8 cellular contexts compared by ENCODE assay signal in genomic region chr14:64465208-64465821, GRCh38. TPM values are rescaled to one million over a fixed set of nuclear protein-coding genes. Genes with fewer than 3 reads are reported as not detected.
DNase-seq lines count a peak whose midpoint lies in the region; ATAC-seq, FAIRE-seq and TF ChIP-seq lines count a peak whose summit lies in the region.

A gene with protein sequence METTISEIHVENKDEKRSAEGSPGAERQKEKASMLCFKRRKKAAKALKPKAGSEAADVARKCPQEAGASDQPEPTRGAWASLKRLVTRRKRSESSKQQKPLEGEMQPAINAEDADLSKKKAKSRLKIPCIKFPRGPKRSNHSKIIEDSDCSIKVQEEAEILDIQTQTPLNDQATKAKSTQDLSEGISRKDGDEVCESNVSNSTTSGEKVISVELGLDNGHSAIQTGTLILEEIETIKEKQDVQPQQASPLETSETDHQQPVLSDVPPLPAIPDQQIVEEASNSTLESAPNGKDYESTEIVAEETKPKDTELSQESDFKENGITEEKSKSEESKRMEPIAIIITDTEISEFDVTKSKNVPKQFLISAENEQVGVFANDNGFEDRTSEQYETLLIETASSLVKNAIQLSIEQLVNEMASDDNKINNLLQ (plus strand): TSS chr14:64465499. CDS start chr14:64468395, 2,896 bp downstream.

- no peaks in the 10 kb centered on the region for H3K9me3 ChIP-seq in DND-41 (ENCODE audit: insufficient read depth, low read length, severe bottlenecking)
- H3K9me3 ChIP-seq in kidney (ENCODE audit: control insufficient read depth in 1 of 2, low read length in 2 of 2): no peaks in the 10 kb centered on the region

- H3K79me2 ChIP-seq in DND-41 (ENCODE audit: insufficient read depth, low read length): peaks cover 5% of the 10 kb centered on the region; the same call in 1 of the 2 replicates

- TF ChIP-seq CTCF in DND-41 (IDR thresholded peaks at IDR 0.05; ENCODE audit: borderline replicate concordance, extremely low read depth, low read length, poor library complexity, severe bottlenecking) (peak; percentile 16), NB4 (IDR thresholded peaks at IDR 0.05; ENCODE audit: low read depth, low read length) (no peak), kidney (IDR thresholded peaks at IDR 0.05; ENCODE audit: borderline replicate concordance, extremely low read depth, insufficient read depth) (no peak)

- H3K9ac ChIP-seq in DND-41 (ENCODE audit: low read depth, low read length) (peak within 1 kb of the TSS; percentile 63), kidney (ENCODE audit: low read length in 2 of 2) (peak within 1 kb of the TSS; percentile 37 to 67)

- no peak for TF ChIP-seq POLR2A in NB4 (IDR thresholded peaks at IDR 0.05; ENCODE audit: extremely low read depth, insufficient read length)

- DNase-seq in DND-41 (peak; percentile 87), NB4 (ENCODE audit: low read depth) (peak; percentile 74), UCSD-AML1 (lab: John Stamatoyannopoulos, UW; ENCODE audit: unreplicated experiment) (peak; percentile 59), T47D (ENCODE audit: low read depth in 1 of 2, low spot score in 1 of 2) (peak; percentile 59 to 75), kidney (peak; percentile 80)
- DNase-seq in stimulated activated CD4-positive, alpha-beta T cell treated with anti-CD3 and anti-CD28 coated beads, Interleukin-15, amount 100 ng/mL, for 48 hours (ENCODE audit: low read depth in 2 of 2): peak; percentile 23 to 32

- H3K27ac ChIP-seq in DND-41 (ENCODE audit: low read length) (peak within 1 kb of the TSS; percentile 58), kidney (ENCODE audit: low read depth in 2 of 2, low read length in 2 of 2) (peak within 1 kb of the TSS in 1 of 2 donors; percentile 47)

- peak within 1 kb of the TSS; percentile 26 to 73 for H3K4me3 ChIP-seq in DND-41 (ENCODE audit: low read depth in 1 of 2, low read length in 2 of 2)
- peak within 1 kb of the TSS; percentile 53 for H3K4me3 ChIP-seq in NB4 (ENCODE audit: low read depth, low read length)
- peak within 1 kb of the TSS; percentile 78 to 86 for H3K4me3 ChIP-seq in kidney (ENCODE audit: low read length in 2 of 2)

- intact Hi-C loops in kidney (cut with DNase I): no loop called here

- peak within 1 kb of the TSS; percentile 96 for H3K4me2 ChIP-seq in DND-41 (ENCODE audit: insufficient read depth, low read length)

- ATAC-seq in DND-41 (ENCODE audit: insufficient read depth, low read depth) (peak; percentile 97), GM21619 (IDR thresholded peaks at IDR 0.05; ENCODE audit: unreplicated experiment) (peak; percentile 59), HG03457 (IDR thresholded peaks at IDR 0.05; ENCODE audit: unreplicated experiment) (no peak)

- H3K4me1 ChIP-seq in DND-41 (ENCODE audit: insufficient read depth, low read length) (peaks cover 24% of the 10 kb centered on the region), kidney (ENCODE audit: control insufficient read depth in 1 of 2, insufficient read depth in 1 of 2, low read depth in 1 of 2, low read length in 2 of 2) (peaks cover 0 to 5% of the 10 kb centered on the region in 2 donors)

- no peak for FAIRE-seq in kidney (lab: Jason Lieb, UNC)

- H2AFZ ChIP-seq in DND-41 (ENCODE audit: low read depth, low read length): peak within 1 kb of the TSS; percentile 71

- H3K27me3 ChIP-seq in DND-41 (ENCODE audit: insufficient read depth, low read length, poor library complexity): no peaks in the 10 kb centered on the region

- in situ Hi-C loops in T47D (cut with HindIII; ENCODE audit: low pct_unique_long_range_greater_than_20kb, low sequenced_read_pairs): no loop called here

- peaks cover 13% of the 10 kb centered on the region for H4K20me1 ChIP-seq in DND-41 (ENCODE audit: insufficient read depth, low read length)

- H3K36me3 ChIP-seq in DND-41 (ENCODE audit: insufficient read depth, low read length): peaks cover 16% of the 10 kb centered on the region
- H3K36me3 ChIP-seq in kidney (ENCODE audit: control insufficient read depth in 1 of 2, insufficient read depth in 2 of 2, low read length in 2 of 2): no peaks in the 10 kb centered on the region

RNA-seq across cellular contexts. Expression of the gene that starts here (rescaled TPM):
- total RNA-seq in kidney: 5.1 TPM
- 0.71 TPM for polyA plus RNA-seq in kidney (ENCODE audit: insufficient read depth, low read depth, low replicate concordance)

Comparison
In these comparisons a context has a peak if more than half of its experiments do, and no peak if none do; other contexts are left out.
1. DNase-seq: peak in every context shown above with its lines; median percentile 87 in DND-41; 80 in kidney; 74 in NB4; 67 in T47D; 59 in UCSD-AML1; 28 in stimulated activated CD4-positive, alpha-beta T cell treated with anti-CD3 and anti-CD28 coated beads, Interleukin-15, amount 100 ng/mL, for 48 hours.